In the genomic region with DNA sequence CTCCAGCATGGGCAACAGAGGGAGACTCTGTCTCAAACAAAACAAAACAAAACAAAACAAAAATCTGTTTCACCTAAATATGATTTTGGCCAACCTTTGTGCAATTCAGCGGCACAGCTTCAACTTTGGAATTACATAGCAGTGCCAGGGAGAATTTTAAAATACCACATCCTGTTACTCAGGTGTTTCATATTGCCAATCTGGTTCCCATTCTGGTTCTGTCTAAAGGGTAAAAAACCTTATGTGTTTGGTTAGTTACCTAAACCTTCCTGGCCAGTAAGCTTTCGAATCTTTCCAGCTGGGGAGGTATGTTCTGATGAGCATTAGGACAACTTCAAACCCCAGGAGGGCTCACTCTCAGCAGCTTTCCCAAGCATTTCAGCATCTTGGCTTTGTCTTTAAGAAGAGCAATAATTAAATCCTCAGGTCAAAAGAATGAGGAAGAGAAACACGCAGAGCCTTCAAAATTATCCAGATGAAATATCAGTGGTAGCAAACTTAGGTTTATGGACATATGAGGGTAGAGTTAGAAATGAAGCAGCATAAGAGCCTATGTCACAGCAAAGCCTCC, we compare ENCODE assay signal across 12 cellular contexts. TPM values are rescaled to one million over a fixed set of nuclear protein-coding genes. Genes with fewer than 3 reads are reported as not detected.
DNase-seq lines count a peak whose midpoint lies in the region; ATAC-seq and TF ChIP-seq lines count a peak whose summit lies in the region.
"Had no signal": no experiment of that assay in that cellular context is flagged by ENCODE, and none has a peak within 500 bp of the region (broad histone marks: within the 10 kb centered on the region; RNA-seq: fewer than 3 reads in every experiment).

No MANE protein-coding gene starts in this region.

- H3K4me3 ChIP-seq in cardiac fibroblast (replicated peaks in 1 of 2; ENCODE audit: low read depth in 2 of 2, low read length in 2 of 2) (peak overlapping the region; percentile 75 to 80), right lobe of liver (peak overlapping the region in 2 of 3 donors; percentile 11 to 47), stomach smooth muscle (ENCODE audit: low read length in 2 of 2) (peak overlapping the region; percentile 60 to 79)

- intact Hi-C loops in right lobe of liver (cut with DNase I), result no loop called here

- in situ Hi-C loops in ACHN (cut with HindIII; ENCODE audit: low pct_ligation_motif_present, low pct_unique_long_range_greater_than_20kb, low sequenced_read_pairs), result no loop called here

- no peaks in the 10 kb centered on the region for H3K36me3 ChIP-seq in right lobe of liver
- peaks cover 0 to 2% of the 10 kb centered on the region in 2 donors for H3K36me3 ChIP-seq in stomach smooth muscle (ENCODE audit: control insufficient read depth in 2 of 2, insufficient read depth in 2 of 2, low read length in 2 of 2)

- H3K9ac ChIP-seq in stomach smooth muscle (ENCODE audit: low read length in 2 of 2), result peak overlapping the region; percentile 48 to 66

- DNase-seq in HT1080 (ENCODE audit: low read depth), result peak; percentile 11
- DNase-seq in cardiac fibroblast (ENCODE audit: low read depth in 2 of 2), result no peak
- no peak for DNase-seq in right lobe of liver
- DNase-seq in NCI-H1694 treated with DMSO at 0.1 percent for 48 hours (lab: John Stamatoyannopoulos, UW), result no peak
- DNase-seq in dermis blood vessel endothelial cell, result no peak
- no peak for DNase-seq in NCI-H1092 (lab: John Stamatoyannopoulos, UW)
- no peak for DNase-seq in ACHN
- DNase-seq: activated gamma-delta T cell treated with Interleukin-2 at 50 U/mL for 16 hours; KG1; stimulated activated CD8-positive, alpha-beta memory T cell treated with anti-CD3 and anti-CD28 coated beads, Interleukin-4, amount 100 ng/mL, for 48 hours had no signal

- TF ChIP-seq CTCF in cardiac fibroblast (IDR thresholded peaks at IDR 0.05; ENCODE audit: low read depth, low read length) (no peak), right lobe of liver (IDR thresholded peaks at IDR 0.05) (no peak)

- H3K4me1 ChIP-seq in right lobe of liver (peaks cover 0 to 4% (median 0%) of the 10 kb centered on the region in 4 donors), stomach smooth muscle (ENCODE audit: control insufficient read depth, insufficient read depth, low read length) (peaks cover 9% of the 10 kb centered on the region)

- 70% methylated on average over 3 of the region's 3 CpGs for WGBS in right lobe of liver (ENCODE audit: insufficient coverage, low coverage, low lambda C conversion rate, missing lambda C conversion rate)

- H3K9me3 ChIP-seq in right lobe of liver (no peaks in the 10 kb centered on the region), stomach smooth muscle (ENCODE audit: control insufficient read depth in 2 of 2, low read length in 2 of 2) (no peaks in the 10 kb centered on the region)

- TF ChIP-seq POLR2A in right lobe of liver (IDR thresholded peaks at IDR 0.05), result no peak

- ATAC-seq in right lobe of liver, result no peak
- ATAC-seq: activated CD4-positive, CD25-positive, alpha-beta regulatory T cell treated with anti-CD3 and anti-CD28 coated beads, Interleukin-2, amount 50 U/mL, for 24 hours had no signal

- H3K27me3 ChIP-seq in right lobe of liver, result no peaks in the 10 kb centered on the region
- H3K27me3 ChIP-seq in stomach smooth muscle (ENCODE audit: control insufficient read depth in 1 of 2, insufficient read depth in 2 of 2, low read length in 2 of 2), result no peaks in the 10 kb centered on the region

- H3K27ac ChIP-seq in right lobe of liver (peak overlapping the region in 1 of 3 donors; percentile 39), stomach smooth muscle (ENCODE audit: low read length) (peak overlapping the region; percentile 32)

RNA-seq across cellular contexts. Expression of a gene that starts 2.7 kb away (rescaled TPM):
- total RNA-seq in HT1080 (2014; rRNA removed; shearing (Covaris generic)), result 8.8 and 10.6 TPM in 2 replicates
- 21.1 and 28.7 TPM in 2 replicates for polyA plus RNA-seq in HT1080 (2015; cell fraction: cytosol; rRNA removed)
- polyA plus RNA-seq in HT1080 (2015; cell fraction: nucleus; rRNA removed), result 41.1 and 44.3 TPM in 2 replicates
- total RNA-seq in right lobe of liver, result 10 to 100 TPM in 5 of 6 experiments, 1 to 10 TPM in 1; 7.3 to 32.8 (median 14.0) TPM
- 118 and 129 TPM in 2 replicates for total RNA-seq in dermis blood vessel endothelial cell

RNA-seq across cellular contexts. Expression of a gene that starts 57.8 kb away (rescaled TPM):
- not detected in 2 replicates for total RNA-seq in HT1080 (2014; rRNA removed; shearing (Covaris generic))
- not detected in 2 replicates for polyA plus RNA-seq in HT1080 (2015; cell fraction: cytosol; rRNA removed)
- polyA plus RNA-seq in HT1080 (2015; cell fraction: nucleus; rRNA removed), result not detected in 2 replicates
- 1,000 to 10,000 TPM in 5 of 6 experiments, 100 to 1,000 TPM in 1; 926 to 1,698 (median 1,449) TPM for total RNA-seq in right lobe of liver
- total RNA-seq in dermis blood vessel endothelial cell, result 0.34 TPM in 1 of 2 replicates, not detected in the other

Comparison
In these comparisons a context has a peak if more than half of its experiments do, and no peak if none do; other contexts are left out.
1. RNA of a gene that starts 57.8 kb away (total RNA-seq): 926 to 1,698 TPM in right lobe of liver; 0.34 TPM in dermis blood vessel endothelial cell and not detected in HT1080; every median in the first group is over 100 times any median in the second.
2. Peak in every context shown above with its lines, with median percentiles within 50 percentile points of each other: H3K4me3 ChIP-seq.